In genomic region chr16:88754912-88755744, GRCh38 we compare ENCODE assay signal across 10 cellular contexts. TPM values are rescaled to one million over a fixed set of nuclear protein-coding genes. Genes with fewer than 3 reads are reported as not detected.
DNase-seq lines count a peak whose midpoint lies in the region; ATAC-seq and TF ChIP-seq lines count a peak whose summit lies in the region.
"Had no signal": no experiment of that assay in that cellular context is flagged by ENCODE, and none has a peak within 500 bp of the region (broad histone marks: within the 10 kb centered on the region; RNA-seq: fewer than 3 reads in every experiment).

No MANE protein-coding gene starts in this region.

- in situ Hi-C loops in GM23248 (cut with MboI), result no loop called here

- peaks cover 97% of the 10 kb centered on the region for H3K79me2 ChIP-seq in GM23248 (ENCODE audit: insufficient read depth)

- H3K9me3 ChIP-seq in GM23248 (ENCODE audit: low read depth), result no peaks in the 10 kb centered on the region

- peak; percentile 83 for DNase-seq in GM23248
- DNase-seq in RWPE1 (ENCODE audit: low spot score), result peak; percentile 82
- peak; percentile 60 for DNase-seq in retina
- DNase-seq in NCI-H2171 (lab: John Stamatoyannopoulos, UW), result no peak
- DNase-seq in stimulated activated naive CD8-positive, alpha-beta T cell treated with anti-CD3 and anti-CD28 coated beads, Interleukin-15, Interleukin-2, amounts not matched to agents 100 U/mL and 50 U/mL, for 24 hours, result no peak
- DNase-seq in NCI-H510A (lab: John Stamatoyannopoulos, UW), result no peak

- H3K9me2 ChIP-seq in GM23248 (ENCODE audit: insufficient read depth), result no peaks in the 10 kb centered on the region

- no peaks in the 10 kb centered on the region for H3K36me3 ChIP-seq in GM23248 (ENCODE audit: low read depth)

- TF ChIP-seq CTCF in RWPE1 (conservative IDR thresholded peaks at IDR 0.05; ENCODE audit: low read depth), result peak; percentile 40

- WGBS in GM23248 (ENCODE audit: low coverage in 1 of 2, low lambda C conversion rate in 2 of 2, missing lambda C conversion rate in 2 of 2), 2 experiments, result 72 to 73% methylated on average over 40 to 41 of the region's 42 CpGs

- H3F3A ChIP-seq in GM23248 (ENCODE audit: insufficient read depth), result no peaks in the 10 kb centered on the region

- H2AFZ ChIP-seq in GM23248, result no peak overlapping the region

- CTCF ChIA-PET in RWPE1 (lab: Yijun Ruan, JAX), result interaction anchor here (0.6 to 3.1 kb wide), 8 partner anchors 10 to 74 kb away, joined by 3 to 24 read pairs (median 3); no protein-coding TSS in a partner anchor

- no peaks in the 10 kb centered on the region for H3K27me3 ChIP-seq in GM23248 (replicated peaks; ENCODE audit: insufficient read depth)

- peaks cover 25% of the 10 kb centered on the region for H3K4me1 ChIP-seq in GM23248 (ENCODE audit: insufficient read depth)

- no peak overlapping the region for H3K4me2 ChIP-seq in GM23248 (ENCODE audit: unreplicated experiment)
- H3K4me2 ChIP-seq: KMS-11 had no signal

- POLR2A ChIA-PET in RWPE1 (lab: Yijun Ruan, JAX; ENCODE audit: low non-redundant PET), result interaction anchor here (1.2 kb wide), 1 partner anchor 18 kb away, joined by 6 read pairs; no protein-coding TSS in a partner anchor

- ATAC-seq in esophagus mucosa (peak; percentile 42), HG03571 (IDR thresholded peaks at IDR 0.05; ENCODE audit: unreplicated experiment) (no peak)
- no peak for ATAC-seq in stimulated activated naive CD8-positive, alpha-beta T cell treated with anti-CD3 and anti-CD28 coated beads, Interleukin-15, Interleukin-2, amounts not matched to agents 100 U/mL and 50 U/mL, for 24 hours

- no peak overlapping the region for H3K4me3 ChIP-seq in GM23248

- H4K20me1 ChIP-seq in GM23248 (ENCODE audit: insufficient read depth), result peaks cover 12% of the 10 kb centered on the region; the same call in 1 of the 2 replicates

- peak overlapping the region; percentile 19; the same call in 1 of the 2 replicates for H3K9ac ChIP-seq in GM23248
- H3K9ac ChIP-seq: KMS-11 had no signal

- peak overlapping the region; percentile 47; the same call in 1 of the 2 replicates for H3K27ac ChIP-seq in GM23248
- H3K27ac ChIP-seq in RWPE1, result peak overlapping the region; percentile 79
- H3K27ac ChIP-seq: KMS-11, VCaP had no signal

RNA-seq across cellular contexts. Expression of gene PIEZO1, which starts 29.9 kb away (rescaled TPM):
- total RNA-seq in GM23248 (2014; rRNA removed; shearing (Covaris generic)), result 223 and 294 TPM in 2 replicates
- 89.7 and 95.3 TPM in 2 replicates for polyA plus RNA-seq in GM23248 (2016; fragmentation: Nextera tagmentation; extraction: Ambion mirVana)
- 64.7 TPM for total RNA-seq in esophagus mucosa

RNA-seq across cellular contexts. Expression of gene CDT1, which starts 48.5 kb away (rescaled TPM):
- total RNA-seq in GM23248 (2014; rRNA removed; shearing (Covaris generic)), result 11.3 and 14.2 TPM in 2 replicates
- polyA plus RNA-seq in GM23248 (2016; fragmentation: Nextera tagmentation; extraction: Ambion mirVana), result 5.4 and 5.9 TPM in 2 replicates
- 21.6 TPM for total RNA-seq in esophagus mucosa

RNA-seq across cellular contexts. Expression of gene CTU2, which starts 48.8 kb away (rescaled TPM):
- total RNA-seq in GM23248 (2014; rRNA removed; shearing (Covaris generic)), result 20.4 and 22.3 TPM in 2 replicates
- 16.1 and 17.1 TPM in 2 replicates for polyA plus RNA-seq in GM23248 (2016; fragmentation: Nextera tagmentation; extraction: Ambion mirVana)
- total RNA-seq in esophagus mucosa, result 14.3 TPM

RNA-seq across cellular contexts. Expression of gene RNF166, which starts 48.9 kb away (rescaled TPM):
- total RNA-seq in GM23248 (2014; rRNA removed; shearing (Covaris generic)), result 13.7 and 14.6 TPM in 2 replicates
- polyA plus RNA-seq in GM23248 (2016; fragmentation: Nextera tagmentation; extraction: Ambion mirVana), result 8.2 and 8.9 TPM in 2 replicates
- total RNA-seq in esophagus mucosa, result 4.7 TPM

RNA-seq across cellular contexts. Expression of gene APRT, which starts 56.6 kb away (rescaled TPM):
- 105 and 150 TPM in 2 replicates for total RNA-seq in GM23248 (2014; rRNA removed; shearing (Covaris generic))
- polyA plus RNA-seq in GM23248 (2016; fragmentation: Nextera tagmentation; extraction: Ambion mirVana), result 224 and 226 TPM in 2 replicates
- total RNA-seq in esophagus mucosa, result 207 TPM

Comparison
In these comparisons a context has a peak if more than half of its experiments do, and no peak if none do; other contexts are left out.
1. DNase-seq: peak in GM23248 (single experiment), RWPE1 (single experiment) and retina (single experiment); none in NCI-H2171 (single experiment), stimulated activated naive CD8-positive, alpha-beta T cell treated with anti-CD3 and anti-CD28 coated beads, Interleukin-15, Interleukin-2, amounts not matched to agents 100 U/mL and 50 U/mL, for 24 hours (single experiment) and NCI-H510A (single experiment).